20 cellular contexts compared by ENCODE assay signal in genomic region chrX:112888916-112889315, GRCh38.
"Had no signal": no experiment of that assay in that cellular context is flagged by ENCODE, and none has a peak within 500 bp of the region (broad histone marks: within the 10 kb centered on the region; RNA-seq: fewer than 3 reads in every experiment).

No MANE protein-coding gene starts in this region.

- H3K4me1 Mint-ChIP-seq: activated CD4-positive, alpha-beta memory T cell treated with anti-CD3 and anti-CD28 coated beads, Interleukin-2, amount 10 ng/mL, durations not matched to agents 7 days and 5 days had no signal

- H3K27me3 Mint-ChIP-seq: naive B cell had no signal

- H3K36me3 ChIP-seq: gastroesophageal sphincter, heart right ventricle, tibial nerve, vagina had no signal

- H3K4me3 Mint-ChIP-seq: activated CD4-positive, alpha-beta memory T cell treated with anti-CD3 and anti-CD28 coated beads, Interleukin-2, amount 10 ng/mL, durations not matched to agents 7 days and 5 days; activated T-cell treated with anti-CD3 and anti-CD28 coated beads, Interleukin-2, amount 50 U/mL, for 24 hours; WTC11 had no signal

- DNase-seq: activated CD4-positive, alpha-beta memory T cell treated with anti-CD3 and anti-CD28 coated beads, Interleukin-2, amount 10 ng/mL, durations not matched to agents 7 days and 5 days; activated CD4-positive, alpha-beta T cell treated with anti-CD3 and anti-CD28 coated beads for 4 hours; activated effector memory CD4-positive, alpha-beta T cell treated with Interleukin-2 at 50 U/mL for 16 hours; activated naive CD4-positive, alpha-beta T cell treated with anti-CD3 and anti-CD28 coated beads, Interleukin-2, amount 50 U/mL, for 16 hours; activated T-cell treated with anti-CD3 and anti-CD28 coated beads, Interleukin-2, amount 50 U/mL, for 24 hours; erythroblast; left cardiac atrium; mammary epithelial cell; naive B cell; nucleus accumbens; stimulated activated CD4-positive, alpha-beta T cell treated with anti-CD3 and anti-CD28 coated beads, Interleukin-4, amount 100 ng/mL, for 4 hours; stimulated activated CD8-positive, alpha-beta memory T cell treated with anti-CD3 and anti-CD28 coated beads, Interleukin-4, amount 100 ng/mL, for 48 hours; stimulated activated naive CD4-positive, alpha-beta T cell treated with Interleukin-2 at 50 U/mL for 16 hours; substantia nigra had no signal

- H3K36me3 Mint-ChIP-seq: naive B cell, WTC11 had no signal

- H3K4me3 ChIP-seq: gastroesophageal sphincter, heart right ventricle, skin epidermis, tibial nerve, vagina had no signal

- H3K9me3 Mint-ChIP-seq: activated CD4-positive, alpha-beta memory T cell treated with anti-CD3 and anti-CD28 coated beads, Interleukin-2, amount 10 ng/mL, durations not matched to agents 7 days and 5 days; activated T-cell treated with anti-CD3 and anti-CD28 coated beads, Interleukin-2, amount 50 U/mL, for 24 hours; naive B cell; WTC11 had no signal

- H3K4me1 ChIP-seq: gastroesophageal sphincter, tibial nerve, vagina had no signal

- H3K9me3 ChIP-seq: gastroesophageal sphincter, heart right ventricle, tibial nerve, vagina had no signal

- H3K27ac ChIP-seq: gastroesophageal sphincter, skin epidermis, tibial nerve, vagina had no signal

- H3K27me3 ChIP-seq: gastroesophageal sphincter, vagina had no signal

- H3K27ac Mint-ChIP-seq: activated CD4-positive, alpha-beta memory T cell treated with anti-CD3 and anti-CD28 coated beads, Interleukin-2, amount 10 ng/mL, durations not matched to agents 7 days and 5 days; activated T-cell treated with anti-CD3 and anti-CD28 coated beads, Interleukin-2, amount 50 U/mL, for 24 hours; WTC11 had no signal
